ENCODE assay signal across 16 cellular contexts in the genomic region with DNA sequence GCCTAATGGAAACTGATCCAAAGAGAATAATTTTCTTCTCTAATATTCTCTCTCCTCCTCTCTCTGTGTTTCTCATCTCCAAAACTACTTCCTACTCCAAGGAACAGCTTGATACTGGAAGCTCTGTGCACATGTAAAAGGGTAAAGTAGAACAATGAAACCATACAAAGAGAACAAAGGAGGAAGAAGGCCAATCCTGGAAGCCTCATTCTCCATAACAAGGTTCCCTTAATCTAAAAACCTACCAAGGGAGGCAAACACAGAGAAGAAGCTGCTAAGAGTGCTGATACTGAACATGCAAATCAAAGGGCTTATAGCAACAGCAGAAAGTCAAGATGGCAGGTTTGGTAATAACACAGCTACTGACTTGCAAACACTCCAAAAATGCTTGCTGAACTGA. TPM values are rescaled to one million over a fixed set of nuclear protein-coding genes. Genes with fewer than 3 reads are reported as not detected.
DNase-seq lines count a peak whose midpoint lies in the region; ATAC-seq, FAIRE-seq and TF ChIP-seq lines count a peak whose summit lies in the region.
"Had no signal": no experiment of that assay in that cellular context is flagged by ENCODE, and none has a peak within 500 bp of the region (broad histone marks: within the 10 kb centered on the region; RNA-seq: fewer than 3 reads in every experiment).

No MANE protein-coding gene starts in this region.

- H3K36me3 Mint-ChIP-seq in GM23338 (ENCODE audit: low read depth): no peaks in the 10 kb centered on the region

- H3K79me2 ChIP-seq in GM23338 (replicated peaks; ENCODE audit: insufficient read depth): no peaks in the 10 kb centered on the region
- no peaks in the 10 kb centered on the region for H3K79me2 ChIP-seq in H1 (ENCODE audit: control insufficient read depth in 1 of 2, insufficient read depth in 2 of 2, low read length in 2 of 2)

- H2AK5ac ChIP-seq in H1 (ENCODE audit: low read depth, low read length): no peak overlapping the region

- H3K27ac ChIP-seq in GM23338 (ENCODE audit: low read depth): no peak overlapping the region
- no peak overlapping the region for H3K27ac ChIP-seq in H1 (ENCODE audit: low read depth, low read length)
- H3K27ac ChIP-seq in colonic mucosa: no peak overlapping the region
- H3K27ac ChIP-seq: 22Rv1 had no signal

- no peak overlapping the region for H2BK120ac ChIP-seq in H1 (replicated peaks; ENCODE audit: low read depth, low read length)

- H3K23ac ChIP-seq in H1 (ENCODE audit: insufficient read length): no peak overlapping the region

- intact Hi-C loops in colonic mucosa (cut with DNase I): no loop called here

- no peak overlapping the region for H3K4me3 ChIP-seq in GM23338
- H3K4me3 ChIP-seq in H1 (ENCODE audit: extremely low read depth in 1 of 4, insufficient read depth in 2 of 4, low read depth in 3 of 4, low read length in 4 of 4): no peak overlapping the region
- H3K4me3 ChIP-seq in colonic mucosa: no peak overlapping the region
- H3K4me3 ChIP-seq: HAP-1 had no signal

- no peak for TF ChIP-seq RAD21 in H1 (IDR thresholded peaks at IDR 0.05 in 1 of 2, conservative IDR thresholded peaks at IDR 0.05 in 1 of 2; ENCODE audit: low read depth in 2 of 2, low read length in 2 of 2)

- H2AFZ ChIP-seq in GM23338: no peak overlapping the region
- H2AFZ ChIP-seq in H1 (ENCODE audit: low read length): no peak overlapping the region

- POLR2A ChIA-PET in H1 (lab: Charles Lee; ENCODE audit: partially characterized antibody): no interaction called here

- no peak overlapping the region for H3K56ac ChIP-seq in H1 (replicated peaks; ENCODE audit: insufficient read length, low read depth, low read length)

- no peak overlapping the region for H2BK15ac ChIP-seq in H1 (ENCODE audit: low read length)

- H3K4me2 ChIP-seq in GM23338: no peak overlapping the region
- no peak overlapping the region for H3K4me2 ChIP-seq in H1 (ENCODE audit: insufficient read depth in 1 of 2, low read depth in 2 of 2, low read length in 2 of 2)

- H3K36me3 ChIP-seq in GM23338 (ENCODE audit: insufficient read depth) (no peaks in the 10 kb centered on the region), H1 (ENCODE audit: control insufficient read depth in 2 of 4, insufficient read depth in 4 of 4, low read length in 3 of 4) (no peaks in the 10 kb centered on the region), colonic mucosa (no peaks in the 10 kb centered on the region)
- H3K36me3 ChIP-seq: HAP-1 had no signal

- no peak overlapping the region for H2BK20ac ChIP-seq in H1 (ENCODE audit: low read length)

- H3K4ac ChIP-seq in H1 (replicated peaks; ENCODE audit: insufficient read length, low read depth, low read length): no peak overlapping the region

- DNase-seq in NCI-H1092 treated with DMSO at 0.1 percent for 48 hours (lab: John Stamatoyannopoulos, UW): peak; percentile 72
- no peak for DNase-seq in NCI-H1092 (lab: John Stamatoyannopoulos, UW)
- DNase-seq in GM23338 (ENCODE audit: low spot score): no peak
- DNase-seq in H1 (ENCODE audit: low read depth in 1 of 2, low spot score in 2 of 2): no peak
- DNase-seq in midbrain (lab: John Stamatoyannopoulos, UW): peak; percentile 36
- no peak for DNase-seq in colonic mucosa
- DNase-seq: COR-L47, Kasumi-1, NCI-H1694, NCI-H2081 treated with DMSO at 0.1 percent for 48 hours had no signal

- H3K4me1 ChIP-seq in GM23338 (ENCODE audit: insufficient read depth): peaks cover 15% of the 10 kb centered on the region
- peaks cover 0 to 2% (median 0%) of the 10 kb centered on the region in 4 experiments; a peak in 3 of 7 replicates for H3K4me1 ChIP-seq in H1 (replicated peaks in 1 of 4; ENCODE audit: control insufficient read depth in 3 of 4, insufficient read depth in 4 of 4, low read length in 3 of 4)
- no peaks in the 10 kb centered on the region for H3K4me1 ChIP-seq in colonic mucosa

- no peak overlapping the region for H2BK5ac ChIP-seq in H1 (ENCODE audit: low read depth, low read length)

- no peak overlapping the region for H3K14ac ChIP-seq in H1 (ENCODE audit: insufficient read length)

- TF ChIP-seq POLR2A in H1 (IDR thresholded peaks at IDR 0.05; ENCODE audit: control extremely low read depth in 1 of 2, low read depth in 2 of 2, low read length in 2 of 2): no peak

- peak; percentile 19 for FAIRE-seq in H1 (lab: Jason Lieb, UNC)
- FAIRE-seq: G401.6 had no signal

- H3K79me1 ChIP-seq in H1 (ENCODE audit: low read depth, low read length): no peaks in the 10 kb centered on the region

- no peak for TF ChIP-seq EP300 in H1 (IDR thresholded peaks at IDR 0.05; ENCODE audit: borderline replicate concordance in 1 of 2, low read depth in 2 of 2, low read length in 2 of 2)

- no peak overlapping the region for H3K4me3 Mint-ChIP-seq in GM23338
- H3K4me3 Mint-ChIP-seq: CD14-positive monocyte had no signal

- H4K91ac ChIP-seq in H1 (replicated peaks; ENCODE audit: insufficient read length, low read length): no peak overlapping the region

- no peak overlapping the region for H3K18ac ChIP-seq in H1 (ENCODE audit: extremely low read depth, low read length)

- no peaks in the 10 kb centered on the region for H3F3A ChIP-seq in GM23338 (replicated peaks; ENCODE audit: low read depth)

- H4K8ac ChIP-seq in H1 (ENCODE audit: extremely low read depth, insufficient read depth, low read length): no peak overlapping the region

- H3K9me2 ChIP-seq in GM23338 (ENCODE audit: insufficient read depth): no peaks in the 10 kb centered on the region

- TF ChIP-seq CTCF in GM23338 (conservative IDR thresholded peaks at IDR 0.05; ENCODE audit: low read depth in 2 of 2) (no peak), H1 (IDR thresholded peaks at IDR 0.05; ENCODE audit: control extremely low read depth in 1 of 3, insufficient read depth in 1 of 3, low read depth in 1 of 3, low read length in 3 of 3) (no peak), colonic mucosa (IDR thresholded peaks at IDR 0.05) (no peak)

- H3K23me2 ChIP-seq in H1 (ENCODE audit: low read depth, low read length): no peaks in the 10 kb centered on the region

- H3K27me3 ChIP-seq in GM23338 (ENCODE audit: insufficient read depth) (no peaks in the 10 kb centered on the region), H1 (replicated peaks in 1 of 4; ENCODE audit: control insufficient read depth in 3 of 4, extremely low read depth in 1 of 4, insufficient read depth in 3 of 4, low read length in 3 of 4) (no peaks in the 10 kb centered on the region), colonic mucosa (no peaks in the 10 kb centered on the region)

- H2BK12ac ChIP-seq in H1 (ENCODE audit: low read depth, low read length): no peak overlapping the region

- H3K4me1 Mint-ChIP-seq in GM23338: peaks cover 18% of the 10 kb centered on the region

- no peaks in the 10 kb centered on the region for H3K9me3 Mint-ChIP-seq in GM23338

- CTCF ChIA-PET in H1 (lab: Charles Lee; ENCODE audit: partially characterized antibody): interaction anchor here (0.9 to 2.4 kb wide), 6 partner anchors 9 to 702 kb away, joined by 3 to 13 read pairs (median 6); no protein-coding TSS in a partner anchor

- ATAC-seq in GM23338 (peak; percentile 23; the same call in 1 of the 3 replicates), GM18909 (IDR thresholded peaks at IDR 0.05; ENCODE audit: poor library complexity, unreplicated experiment) (no peak), HG03097 (IDR thresholded peaks at IDR 0.05; ENCODE audit: low FRiP score, unreplicated experiment) (no peak)

- H3K9ac ChIP-seq in H1 (replicated peaks in 1 of 4; ENCODE audit: extremely low read depth in 1 of 4, low read depth in 3 of 4, low read length in 3 of 4) (no peak overlapping the region), colonic mucosa (ENCODE audit: low read depth in 2 of 2, low read length in 2 of 2) (no peak overlapping the region)

- no peak overlapping the region for H3K27ac Mint-ChIP-seq in GM23338
- H3K27ac Mint-ChIP-seq: CD14-positive monocyte had no signal

- no peaks in the 10 kb centered on the region; the same call in 1 of the 2 replicates for H4K20me1 ChIP-seq in GM23338 (replicated peaks; ENCODE audit: insufficient read depth)
- no peaks in the 10 kb centered on the region for H4K20me1 ChIP-seq in H1 (replicated peaks in 1 of 2; ENCODE audit: control insufficient read depth in 1 of 2, insufficient read depth in 2 of 2, low read length in 2 of 2)

- H3K27me3 Mint-ChIP-seq in GM23338 (ENCODE audit: insufficient read depth, low read depth, poor library complexity): peaks cover 2% of the 10 kb centered on the region

- H3K9me3 ChIP-seq in H1 (ENCODE audit: insufficient read depth in 2 of 2, low read depth in 1 of 2, low read length in 1 of 2) (no peaks in the 10 kb centered on the region), colonic mucosa (no peaks in the 10 kb centered on the region)
- H3K9me3 ChIP-seq: HAP-1 had no signal

- no peak overlapping the region for H4K5ac ChIP-seq in H1 (ENCODE audit: insufficient read length, low read depth, low read length)

TF ChIP-seq in GM23338, 12 proteins besides CTCF, POLR2A, EP300 and RAD21 (continues in another document):
- TF ChIP-seq NANOG (IDR thresholded peaks at IDR 0.05; ENCODE audit: borderline replicate concordance): no peak

TF ChIP-seq in H1, 55 proteins besides CTCF, POLR2A, EP300 and RAD21 (continues in another document):
- TF ChIP-seq SRF (IDR thresholded peaks at IDR 0.05; ENCODE audit: low read depth, low read length) (no peak), SIRT6 (IDR thresholded peaks at IDR 0.05; ENCODE audit: low read length) (no peak), SIN3A (conservative IDR thresholded peaks at IDR 0.05 in 1 of 2, IDR thresholded peaks at IDR 0.05 in 1 of 2; ENCODE audit: low read depth in 1 of 2, low read length in 2 of 2) (no peak), RBBP5 (IDR thresholded peaks at IDR 0.05; ENCODE audit: borderline replicate concordance, low read depth, low read length) (no peak), JUN (IDR thresholded peaks at IDR 0.05; ENCODE audit: low read depth, low read length) (no peak), SIX5 (IDR thresholded peaks at IDR 0.05; ENCODE audit: low read depth, low read length) (no peak), HDAC2 (IDR thresholded peaks at IDR 0.05; ENCODE audit: borderline replicate concordance in 1 of 2, low read depth in 2 of 2, low read length in 2 of 2) (no peak), BACH1 (IDR thresholded peaks at IDR 0.05; ENCODE audit: low read length) (no peak), POU5F1 (IDR thresholded peaks at IDR 0.05; ENCODE audit: low read depth, low read length) (no peak)

RNA-seq across cellular contexts. Expression of a gene that starts 44.4 kb away (rescaled TPM):
- 12.0 and 17.0 TPM in 2 replicates for total RNA-seq in GM23338 (2014; rRNA removed; shearing (Covaris generic))
- polyA plus RNA-seq in GM23338 (2016; fragmentation: Nextera tagmentation; extraction: Ambion mirVana) (4.1 and 4.3 TPM in 2 replicates), H1 (2011; rRNA removed) (7.7 and 11.5 TPM in 2 replicates)
- 12.0 and 13.2 TPM in 2 replicates for total RNA-seq in H1 (2021; fragmentation: NEBNext Ultra II Directional; extraction: Animal tissue kit (Norgen Biotek cat#: 25700))
- polyA plus RNA-seq in H1 (2011; cell fraction: cytosol; rRNA removed): 9.8 TPM
- 19.7 TPM for polyA plus RNA-seq in H1 (2011; cell fraction: nucleus; rRNA removed)
- 7.1 to 9.0 TPM (median 7.9 TPM) in 4 replicates for polyA plus RNA-seq in H1 (2012, experiment 1 of 2)
- 0.62 TPM for polyA plus RNA-seq in H1 (2012, experiment 2 of 2)
- polyA plus RNA-seq in H1 (2013, experiment 1 of 2): 4.2 TPM
- 4.0 TPM for polyA plus RNA-seq in H1 (2013, experiment 2 of 2)
- polyA minus RNA-seq in H1 (2011; rRNA and poly(A)+ RNA removed): 13.6 and 18.9 TPM in 2 replicates
- 9.7 TPM for polyA minus RNA-seq in H1 (2011; cell fraction: cytosol; rRNA and poly(A)+ RNA removed)
- 29.5 TPM for polyA minus RNA-seq in H1 (2011; cell fraction: nucleus; rRNA and poly(A)+ RNA removed)
- 10 to 100 TPM; 53.6 to 64.4 TPM for total RNA-seq in colonic mucosa

Comparison
In these comparisons a context has a peak if more than half of its experiments do, and no peak if none do; other contexts are left out.
1. DNase-seq: peak in NCI-H1092 treated with DMSO at 0.1 percent for 48 hours (single experiment) and midbrain (single experiment); none in NCI-H1092 (single experiment), GM23338 (single experiment), H1 (0 of 2) and colonic mucosa (single experiment).